ENCODE assay signal across 7 cellular contexts in genomic region chr22:17637490-17638181, GRCh38. TPM values are rescaled to one million over a fixed set of nuclear protein-coding genes. Genes with fewer than 3 reads are reported as not detected.
DNase-seq lines count a peak whose midpoint lies in the region; ATAC-seq and TF ChIP-seq lines count a peak whose summit lies in the region.

No MANE protein-coding gene starts in this region.

- H4K91ac ChIP-seq in H9 (ENCODE audit: insufficient read length, low read depth, low read length): no peak overlapping the region

- no peak overlapping the region for H2AFZ ChIP-seq in H9 (ENCODE audit: low read length)

- no peak overlapping the region for H2BK15ac ChIP-seq in H9 (ENCODE audit: low read depth, low read length)

- no peak overlapping the region for H3K4ac ChIP-seq in H9 (ENCODE audit: low read depth, low read length)

- DNase-seq in H9: no peak
- DNase-seq in SJSA1 (ENCODE audit: low read depth in 1 of 2, low spot score in 2 of 2): no peak
- DNase-seq in fibroblast of pulmonary artery (ENCODE audit: low read depth): no peak
- DNase-seq in NCI-H2081 treated with DMSO at 0.1 percent for 48 hours (lab: John Stamatoyannopoulos, UW): no peak
- DNase-seq in amniotic stem cell (lab: John Stamatoyannopoulos, UW): no peak

- no peak overlapping the region for H2BK120ac ChIP-seq in H9 (ENCODE audit: low read depth, low read length, poor library complexity, severe bottlenecking)

- H3K36me3 Mint-ChIP-seq in H9 (ENCODE audit: insufficient read depth in 1 of 3, low read depth in 3 of 3): peaks cover 10 to 16% (median 12%) of the 10 kb centered on the region in 3 experiments

- H3K4me3 ChIP-seq in SJSA1: peak overlapping the region; percentile 83
- H3K4me3 ChIP-seq in fibroblast of pulmonary artery (replicated peaks; ENCODE audit: low read depth, low read length): peak overlapping the region; percentile 96
- peak overlapping the region; percentile 78 for H3K4me3 ChIP-seq in skeletal muscle satellite cell (ENCODE audit: low read length)

- H3K56ac ChIP-seq in H9 (ENCODE audit: insufficient read length, low read depth, low read length): no peak overlapping the region

- no peak overlapping the region for H2AK5ac ChIP-seq in H9 (ENCODE audit: insufficient read length, low read length)

- no peaks in the 10 kb centered on the region for H3K79me1 ChIP-seq in H9 (ENCODE audit: insufficient read depth, low read depth, low read length, poor library complexity, severe bottlenecking)

- H4K5ac ChIP-seq in H9 (ENCODE audit: insufficient read length, low read depth, low read length): no peak overlapping the region

- H3K27ac ChIP-seq in H9 (ENCODE audit: insufficient read length, low read depth, low read length): peak overlapping the region; percentile 88
- H3K27ac ChIP-seq in SJSA1: peak overlapping the region; percentile 98

- H3K27me3 ChIP-seq in H9 (ENCODE audit: insufficient read depth, low read length) (no peaks in the 10 kb centered on the region), SJSA1 (replicated peaks) (no peaks in the 10 kb centered on the region), skeletal muscle satellite cell (ENCODE audit: control insufficient read depth, insufficient read depth, low read length) (no peaks in the 10 kb centered on the region)

- H3K36me3 ChIP-seq in SJSA1 (peaks cover 18% of the 10 kb centered on the region), skeletal muscle satellite cell (ENCODE audit: insufficient read depth, low read length) (peaks cover 4% of the 10 kb centered on the region)

- peaks cover 2 to 4% of the 10 kb centered on the region in 2 experiments; a peak in 1 of 5 replicates for H3K9me3 Mint-ChIP-seq in H9

- no peaks in the 10 kb centered on the region for H3K27me3 Mint-ChIP-seq in H9 (ENCODE audit: low read depth)

- H3K9ac ChIP-seq in H9 (ENCODE audit: extremely low read depth, insufficient read length, low read length): peak overlapping the region; percentile 83
- peak overlapping the region; percentile 99 for H3K9ac ChIP-seq in skeletal muscle satellite cell (ENCODE audit: low read depth, low read length)

- H3K14ac ChIP-seq in H9 (ENCODE audit: insufficient read depth, low read length): peak overlapping the region; percentile 41; the same call in 1 of the 2 replicates

- no peak overlapping the region for H3K23ac ChIP-seq in H9 (ENCODE audit: insufficient read length, low read depth, low read length)

- peak overlapping the region; percentile 79 for H3K4me2 ChIP-seq in H9 (ENCODE audit: insufficient read depth, insufficient read length, low read length)
- peak overlapping the region; percentile 81 for H3K4me2 ChIP-seq in skeletal muscle satellite cell (ENCODE audit: low read length)

- 0 out of 2 replicates have a peak, but pooled peaks cover 3% of the 10 kb centered on the region for H3K79me2 ChIP-seq in H9 (ENCODE audit: insufficient read depth, low read length)

- H2BK20ac ChIP-seq in H9 (ENCODE audit: low read depth, low read length, poor library complexity, severe bottlenecking): no peak overlapping the region

- no peak overlapping the region for H3K18ac ChIP-seq in H9 (ENCODE audit: insufficient read length, low read depth, low read length)

- H4K20me1 ChIP-seq in H9 (ENCODE audit: control insufficient read depth, insufficient read depth, insufficient read length): no peaks in the 10 kb centered on the region

- WGBS in H9 (ENCODE audit: extremely low coverage, insufficient read length, low lambda C conversion rate): no CpG with 5 or more reads among the region's 10 CpGs

- no peak overlapping the region for H2BK5ac ChIP-seq in H9 (ENCODE audit: insufficient read length, low read length)

- peak overlapping the region; percentile 84 to 90 for H3K4me3 Mint-ChIP-seq in H9

- H3K4me1 ChIP-seq in H9 (ENCODE audit: insufficient read depth, low read length) (no peaks in the 10 kb centered on the region; the same call in 1 of the 2 replicates), SJSA1 (replicated peaks) (peaks cover 28% of the 10 kb centered on the region), skeletal muscle satellite cell (ENCODE audit: control insufficient read depth, insufficient read depth, low read length) (peaks cover 24% of the 10 kb centered on the region)

- no peak overlapping the region for H2BK12ac ChIP-seq in H9 (ENCODE audit: insufficient read length, low read depth, low read length)

- H3K4me1 Mint-ChIP-seq in H9: peaks cover 6 to 18% of the 10 kb centered on the region in 2 experiments

- no peak overlapping the region for H3T11ph ChIP-seq in H9 (ENCODE audit: low read length)

- TF ChIP-seq CTCF in H9 (conservative IDR thresholded peaks at IDR 0.05) (no peak), fibroblast of pulmonary artery (IDR thresholded peaks at IDR 0.05; ENCODE audit: low read length, missing control alignments) (no peak)

- H3K27ac Mint-ChIP-seq in H9: peak overlapping the region; percentile 96 to 99 (median 98)

- H3K9me3 ChIP-seq in H9 (ENCODE audit: control insufficient read depth, low read depth, low read length) (no peaks in the 10 kb centered on the region), SJSA1 (replicated peaks) (no peaks in the 10 kb centered on the region), skeletal muscle satellite cell (replicated peaks; ENCODE audit: low read length) (no peaks in the 10 kb centered on the region)

- peaks cover 6% of the 10 kb centered on the region for H3K23me2 ChIP-seq in H9 (ENCODE audit: insufficient read length, low read depth, low read length, poor library complexity, severe bottlenecking)

- no peak for ATAC-seq in GM18520 (IDR thresholded peaks at IDR 0.05; ENCODE audit: unreplicated experiment)

- H4K8ac ChIP-seq in H9 (replicated peaks; ENCODE audit: insufficient read length, low read depth, low read length): no peak overlapping the region

RNA-seq across cellular contexts. Expression of gene BCL2L13, which starts 0.9 kb away (rescaled TPM):
- 26.0 and 29.2 TPM in 2 replicates for total RNA-seq in H9 (2021)
- total RNA-seq in SJSA1 (2014; rRNA removed; shearing (Covaris generic)): 55.9 and 81.8 TPM in 2 replicates
- 40.0 and 53.5 TPM in 2 replicates for total RNA-seq in skeletal muscle satellite cell (2012; rRNA removed)

RNA-seq across cellular contexts. Expression of gene ATP6V1E1, which starts 9.1 kb away (rescaled TPM):
- 89.2 and 90.0 TPM in 2 replicates for total RNA-seq in H9 (2021)
- 214 and 215 TPM in 2 replicates for total RNA-seq in SJSA1 (2014; rRNA removed; shearing (Covaris generic))
- total RNA-seq in skeletal muscle satellite cell (2012; rRNA removed): 119 and 130 TPM in 2 replicates
